ENCODE assay signal across 19 cellular contexts in genomic region chr7:150970424-150970823, GRCh38. TPM values are rescaled to one million over a fixed set of nuclear protein-coding genes. Genes with fewer than 3 reads are reported as not detected.
DNase-seq lines count a peak whose midpoint lies in the region; ATAC-seq and TF ChIP-seq lines count a peak whose summit lies in the region.
"Had no signal": no experiment of that assay in that cellular context is flagged by ENCODE, and none has a peak within 500 bp of the region (broad histone marks: within the 10 kb centered on the region; RNA-seq: fewer than 3 reads in every experiment).

No MANE protein-coding gene starts in this region.

- no peaks in the 10 kb centered on the region for H3F3A ChIP-seq in PC-9 (ENCODE audit: insufficient read depth, low read depth)

- no peak for TF ChIP-seq POLR2A in sigmoid colon (IDR thresholded peaks at IDR 0.05)

- no peaks in the 10 kb centered on the region for H3K9me3 ChIP-seq in muscle layer of colon (ENCODE audit: low read length)
- no peaks in the 10 kb centered on the region for H3K9me3 ChIP-seq in sigmoid colon
- no peaks in the 10 kb centered on the region for H3K9me3 ChIP-seq in PC-9 (ENCODE audit: insufficient read depth, low read depth)
- H3K9me3 ChIP-seq: A549 had no signal

- H4K20me1 ChIP-seq in PC-9 (ENCODE audit: insufficient read depth) = no peaks in the 10 kb centered on the region

- POLR2A ChIA-PET in PC-9 (lab: Charles Lee; ENCODE audit: unreplicated experiment) (no interaction called here), T-cell (lab: Charles Lee) (no interaction called here)
- POLR2A ChIA-PET in activated CD4-positive, alpha-beta T cell treated with anti-CD3 and anti-CD28 coated beads for 36 hours (lab: Charles Lee) = no interaction called here

- CTCF ChIA-PET in PC-9 (lab: Charles Lee) (no interaction called here), T-cell (lab: Charles Lee) (interaction anchor here (0.5 kb wide), 2 partner anchors 16 to 340 kb away, joined by 3 to 4 read pairs; no protein-coding TSS in a partner anchor)
- CTCF ChIA-PET in activated CD4-positive, alpha-beta T cell treated with anti-CD3 and anti-CD28 coated beads for 36 hours (lab: Charles Lee) = interaction anchor here (0.8 to 1.3 kb wide), 2 partner anchors 10 to 15 kb away, joined by 4 read pairs; no protein-coding TSS in a partner anchor

- no peaks in the 10 kb centered on the region for H3K36me3 Mint-ChIP-seq in activated T-helper 17 cell treated with anti-CD3 and anti-CD28 coated beads, Interleukin-2, amount 50 U/mL, for 72 hours (ENCODE audit: low read depth)
- H3K36me3 Mint-ChIP-seq in glutamatergic neuron (ENCODE audit: unreplicated experiment) = peaks cover 5% of the 10 kb centered on the region
- H3K36me3 Mint-ChIP-seq in T-cell = no peaks in the 10 kb centered on the region
- H3K36me3 Mint-ChIP-seq in activated CD4-positive, alpha-beta T cell treated with anti-CD3 and anti-CD28 coated beads for 36 hours (ENCODE audit: low read depth) = no peaks in the 10 kb centered on the region

- TF ChIP-seq CTCF in glutamatergic neuron (IDR thresholded peaks at IDR 0.05; ENCODE audit: partially characterized antibody, unreplicated experiment) = no peak
- TF ChIP-seq CTCF in sigmoid colon (IDR thresholded peaks at IDR 0.05) = no peak
- no peak for TF ChIP-seq CTCF in PC-9 (conservative IDR thresholded peaks at IDR 0.05)

- peaks cover 86% of the 10 kb centered on the region for H3K4me1 ChIP-seq in muscle layer of colon (ENCODE audit: insufficient read depth, low read length)
- peaks cover 0 to 100% (median 98%) of the 10 kb centered on the region in 4 donors for H3K4me1 ChIP-seq in sigmoid colon
- 0 out of 2 replicates have a peak, but pooled peaks cover 2% of the 10 kb centered on the region for H3K4me1 ChIP-seq in PC-9 (replicated peaks; ENCODE audit: insufficient read depth)

- intact Hi-C loops in sigmoid colon (cut with DNase I) = no loop called here
- intact Hi-C loops in PC-9 (cut with micrococcal nuclease; ENCODE audit: unreplicated experiment) = loop anchor here (10.0 kb wide), 1 partner anchor 114 kb away; the partner anchor contains the start of genes AGAP3, FASTK and TMUB1
- intact Hi-C loops in activated CD4-positive, alpha-beta T cell treated with anti-CD3 and anti-CD28 coated beads for 36 hours (cut with DNase I, micrococcal nuclease) = loop anchor here in 1 of 2 experiments (5.0 kb wide), 1 partner anchor 42 kb away; no protein-coding TSS in a partner anchor

- peak; percentile 12 for DNase-seq in glutamatergic neuron
- DNase-seq in sigmoid colon = no peak
- no peak for DNase-seq in PC-9
- no peak for DNase-seq in T-cell
- no peak for DNase-seq in mesenteric fat pad (ENCODE audit: low spot score)
- DNase-seq in activated CD4-positive, alpha-beta T cell treated with anti-CD3 and anti-CD28 coated beads for 36 hours = no peak
- DNase-seq: DND-41; HCEC 1CT; NCI-H1105 treated with DMSO at 0.1 percent for 48 hours; NCI-H1694 treated with DMSO at 0.1 percent for 48 hours; NK-92 treated with Interleukin-12 subunit alpha and Interleukin-12 subunit beta, amount 100 ng/mL, for 24 hours; OCI-M1; RPMI8226 had no signal

- H3K4me3 ChIP-seq in muscle layer of colon (ENCODE audit: low read depth in 1 of 2, low read length in 2 of 2) (peak overlapping the region in 1 of 2 donors; percentile 26), sigmoid colon (no peak overlapping the region), PC-9 (no peak overlapping the region)
- H3K4me3 ChIP-seq: A549 had no signal

- H3K27me3 Mint-ChIP-seq in activated T-helper 17 cell treated with anti-CD3 and anti-CD28 coated beads, Interleukin-2, amount 50 U/mL, for 72 hours = no peaks in the 10 kb centered on the region
- H3K27me3 Mint-ChIP-seq in glutamatergic neuron (ENCODE audit: unreplicated experiment) = peaks cover 15% of the 10 kb centered on the region
- peaks cover 0 to 2% of the 10 kb centered on the region in 2 donors for H3K27me3 Mint-ChIP-seq in T-cell
- no peaks in the 10 kb centered on the region for H3K27me3 Mint-ChIP-seq in activated CD4-positive, alpha-beta T cell treated with anti-CD3 and anti-CD28 coated beads for 36 hours
- H3K27me3 Mint-ChIP-seq: IgD-negative memory B cell had no signal

- H3K36me3 ChIP-seq in muscle layer of colon (ENCODE audit: insufficient read depth, low read length) (no peaks in the 10 kb centered on the region), sigmoid colon (no peaks in the 10 kb centered on the region), PC-9 (ENCODE audit: low read depth) (no peaks in the 10 kb centered on the region)

- no peak overlapping the region for H3K4me3 Mint-ChIP-seq in activated T-helper 17 cell treated with anti-CD3 and anti-CD28 coated beads, Interleukin-2, amount 50 U/mL, for 72 hours
- peak overlapping the region; percentile 86 for H3K4me3 Mint-ChIP-seq in glutamatergic neuron (ENCODE audit: unreplicated experiment)
- no peak overlapping the region for H3K4me3 Mint-ChIP-seq in T-cell
- H3K4me3 Mint-ChIP-seq in activated CD4-positive, alpha-beta T cell treated with anti-CD3 and anti-CD28 coated beads for 36 hours = no peak overlapping the region
- H3K4me3 Mint-ChIP-seq: IgD-negative memory B cell had no signal

- no peak overlapping the region for H2AFZ ChIP-seq in PC-9

- H3K27ac Mint-ChIP-seq in activated T-helper 17 cell treated with anti-CD3 and anti-CD28 coated beads, Interleukin-2, amount 50 U/mL, for 72 hours = peak overlapping the region; percentile 56
- H3K27ac Mint-ChIP-seq in glutamatergic neuron (ENCODE audit: unreplicated experiment) (peak overlapping the region; percentile 99), T-cell (peak overlapping the region in 1 of 2 donors; percentile 48)
- H3K27ac Mint-ChIP-seq in activated CD4-positive, alpha-beta T cell treated with anti-CD3 and anti-CD28 coated beads for 36 hours = no peak overlapping the region

- WGBS in sigmoid colon, 2 donors = 82 to 91% methylated on average over 11 of the region's 11 CpGs

- no peak for ATAC-seq in activated T-helper 17 cell treated with anti-CD3 and anti-CD28 coated beads, Interleukin-2, amount 50 U/mL, for 72 hours (replicated peaks)
- no peak for ATAC-seq in T-cell (replicated peaks in 1 of 4)
- ATAC-seq in activated CD4-positive, alpha-beta T cell treated with anti-CD3 and anti-CD28 coated beads for 36 hours = no peak
- ATAC-seq: A549 had no signal

- H3K9me2 ChIP-seq in PC-9 (ENCODE audit: insufficient read depth) = no peaks in the 10 kb centered on the region

- no peaks in the 10 kb centered on the region for H3K9me3 Mint-ChIP-seq in activated T-helper 17 cell treated with anti-CD3 and anti-CD28 coated beads, Interleukin-2, amount 50 U/mL, for 72 hours
- H3K9me3 Mint-ChIP-seq in glutamatergic neuron (ENCODE audit: unreplicated experiment) (peaks cover 21% of the 10 kb centered on the region), T-cell (no peaks in the 10 kb centered on the region)
- no peaks in the 10 kb centered on the region for H3K9me3 Mint-ChIP-seq in activated CD4-positive, alpha-beta T cell treated with anti-CD3 and anti-CD28 coated beads for 36 hours (ENCODE audit: low read depth)
- H3K9me3 Mint-ChIP-seq: IgD-negative memory B cell had no signal

- H3K79me2 ChIP-seq in PC-9 (ENCODE audit: low read depth) = no peaks in the 10 kb centered on the region

- no peak overlapping the region for H3K4me2 ChIP-seq in PC-9
- H3K4me2 ChIP-seq: A549 had no signal

- H3K9ac ChIP-seq in muscle layer of colon (ENCODE audit: low read length) = no peak overlapping the region

- no peaks in the 10 kb centered on the region for H3K27me3 ChIP-seq in muscle layer of colon (ENCODE audit: control insufficient read depth in 1 of 2, insufficient read depth in 2 of 2, low read length in 2 of 2)
- no peaks in the 10 kb centered on the region for H3K27me3 ChIP-seq in sigmoid colon
- H3K27me3 ChIP-seq in PC-9 (ENCODE audit: insufficient read depth, low read depth) = peaks cover 81% of the 10 kb centered on the region

- no TSS peak for BruUV-seq in PC-9 (replicated peaks; lab: Mats Ljungman, UMichigan)

- H3K27ac ChIP-seq in muscle layer of colon (ENCODE audit: low read depth, low read length) (peak overlapping the region; percentile 79), sigmoid colon (peak overlapping the region; percentile 84 to 97 (median 90)), PC-9 (no peak overlapping the region)
- H3K27ac ChIP-seq: A549, C4-2B had no signal

- no peak for TF ChIP-seq EP300 in sigmoid colon (IDR thresholded peaks at IDR 0.05)

- peaks cover 8% of the 10 kb centered on the region for H3K4me1 Mint-ChIP-seq in activated T-helper 17 cell treated with anti-CD3 and anti-CD28 coated beads, Interleukin-2, amount 50 U/mL, for 72 hours
- H3K4me1 Mint-ChIP-seq in glutamatergic neuron (ENCODE audit: low read depth, unreplicated experiment) (peaks cover 53% of the 10 kb centered on the region), T-cell (peaks cover 26 to 40% (median 32%) of the 10 kb centered on the region in 3 donors)
- peaks cover 12% of the 10 kb centered on the region for H3K4me1 Mint-ChIP-seq in activated CD4-positive, alpha-beta T cell treated with anti-CD3 and anti-CD28 coated beads for 36 hours

RNA-seq across cellular contexts. Expression of gene KCNH2, which starts 7.7 kb away (rescaled TPM):
- total RNA-seq in activated T-helper 17 cell treated with anti-CD3 and anti-CD28 coated beads, Interleukin-2, amount 50 U/mL, for 72 hours = under 1 TPM; 0.32 to 0.77 TPM
- 73.7 TPM for total RNA-seq in glutamatergic neuron (ENCODE audit: unreplicated experiment)
- 100 to 1,000 TPM in 1 of 4 donors, 10 to 100 TPM in 3; 40.6 to 107 (median 85.2) TPM for total RNA-seq in sigmoid colon
- polyA plus RNA-seq in sigmoid colon = 1 to 10 TPM in 2 of 3 donors, under 1 TPM in 1; 0.46 to 7.3 (median 1.2) TPM
- 1.5 and 1.6 TPM in 2 replicates for total RNA-seq in PC-9 (2021)
- 1 to 10 TPM; 2.9 to 4.6 (median 3.0) TPM for total RNA-seq in T-cell
- total RNA-seq in mesenteric fat pad = 0.32 TPM
- under 1 TPM; 0.48 to 0.54 TPM for total RNA-seq in activated CD4-positive, alpha-beta T cell treated with anti-CD3 and anti-CD28 coated beads for 36 hours

RNA-seq across cellular contexts. Expression of gene NOS3, which starts 20.4 kb away (rescaled TPM):
- total RNA-seq in activated T-helper 17 cell treated with anti-CD3 and anti-CD28 coated beads, Interleukin-2, amount 50 U/mL, for 72 hours = 10 to 100 TPM in 1 of 2 donors, 1 to 10 TPM in 1; 8.0 to 12.1 TPM
- total RNA-seq in glutamatergic neuron (ENCODE audit: unreplicated experiment) (0.86 TPM), sigmoid colon (1 to 10 TPM; 1.3 to 7.2 (median 2.9) TPM), PC-9 (2021) (1.8 and 3.2 TPM in 2 replicates), T-cell (10 to 100 TPM in 1 of 5 donors, 1 to 10 TPM in 4; 4.8 to 10.1 (median 5.0) TPM), mesenteric fat pad (57.1 TPM)
- polyA plus RNA-seq in sigmoid colon = 1 to 10 TPM in 2 of 3 donors, under 1 TPM in 1; 0.23 to 6.1 (median 1.2) TPM
- 10 to 100 TPM in 1 of 2 experiments, 1 to 10 TPM in 1; 9.3 to 11.1 TPM for total RNA-seq in activated CD4-positive, alpha-beta T cell treated with anti-CD3 and anti-CD28 coated beads for 36 hours

RNA-seq across cellular contexts. Expression of gene ATG9B, which starts 53.9 kb away (rescaled TPM):
- total RNA-seq in activated T-helper 17 cell treated with anti-CD3 and anti-CD28 coated beads, Interleukin-2, amount 50 U/mL, for 72 hours = 10 to 100 TPM in 1 of 2 donors, 1 to 10 TPM in 1; 2.9 to 18.2 TPM
- 9.4 TPM for total RNA-seq in glutamatergic neuron (ENCODE audit: unreplicated experiment)
- total RNA-seq in sigmoid colon = not detected
- 1 to 10 TPM in 2 of 3 donors, not detected in 1; 1.2 to 1.6 TPM for polyA plus RNA-seq in sigmoid colon
- total RNA-seq in PC-9 (2021) = 9.7 and 13.7 TPM in 2 replicates
- total RNA-seq in T-cell = 10 to 100 TPM; 24.0 to 37.0 (median 31.8) TPM
- total RNA-seq in mesenteric fat pad = not detected
- 10 to 100 TPM in 1 of 2 experiments, 1 to 10 TPM in 1; 6.9 to 10.0 TPM for total RNA-seq in activated CD4-positive, alpha-beta T cell treated with anti-CD3 and anti-CD28 coated beads for 36 hours
- total RNA-seq: HT1080 had no signal

RNA-seq across cellular contexts. Expression of gene ABCB8, which starts 57.8 kb away (rescaled TPM):
- total RNA-seq in activated T-helper 17 cell treated with anti-CD3 and anti-CD28 coated beads, Interleukin-2, amount 50 U/mL, for 72 hours = 10 to 100 TPM; 36.4 to 52.0 TPM
- total RNA-seq in glutamatergic neuron (ENCODE audit: unreplicated experiment) (57.1 TPM), sigmoid colon (10 to 100 TPM in 3 of 4 donors, 1 to 10 TPM in 1; 9.7 to 20.8 (median 19.5) TPM), PC-9 (2021) (51.8 and 61.9 TPM in 2 replicates), T-cell (10 to 100 TPM; 72.4 to 83.0 (median 74.8) TPM), mesenteric fat pad (27.6 TPM)
- 10 to 100 TPM in 1 of 3 donors, 1 to 10 TPM in 2; 3.0 to 32.8 (median 5.3) TPM for polyA plus RNA-seq in sigmoid colon
- total RNA-seq in activated CD4-positive, alpha-beta T cell treated with anti-CD3 and anti-CD28 coated beads for 36 hours = 10 to 100 TPM; 41.9 to 44.5 TPM

Comparison
In these comparisons a context has a peak if more than half of its experiments do, and no peak if none do; other contexts are left out.
1. RNA of gene KCNH2, which starts 7.7 kb away (total RNA-seq): 40.6 to 107 TPM in sigmoid colon and 73.7 TPM in glutamatergic neuron (single experiment); 2.9 to 4.6 TPM in T-cell, 1.5 to 1.6 TPM in PC-9, 0.32 to 0.77 TPM in activated T-helper 17 cell treated with anti-CD3 and anti-CD28 coated beads, Interleukin-2, amount 50 U/mL, for 72 hours, 0.48 to 0.54 TPM in activated CD4-positive, alpha-beta T cell treated with anti-CD3 and anti-CD28 coated beads for 36 hours and 0.32 TPM in mesenteric fat pad (single experiment); every median in the first group is over 4 times any median in the second.